ENCODE assay signal across 8 cellular contexts in the genomic region with DNA sequence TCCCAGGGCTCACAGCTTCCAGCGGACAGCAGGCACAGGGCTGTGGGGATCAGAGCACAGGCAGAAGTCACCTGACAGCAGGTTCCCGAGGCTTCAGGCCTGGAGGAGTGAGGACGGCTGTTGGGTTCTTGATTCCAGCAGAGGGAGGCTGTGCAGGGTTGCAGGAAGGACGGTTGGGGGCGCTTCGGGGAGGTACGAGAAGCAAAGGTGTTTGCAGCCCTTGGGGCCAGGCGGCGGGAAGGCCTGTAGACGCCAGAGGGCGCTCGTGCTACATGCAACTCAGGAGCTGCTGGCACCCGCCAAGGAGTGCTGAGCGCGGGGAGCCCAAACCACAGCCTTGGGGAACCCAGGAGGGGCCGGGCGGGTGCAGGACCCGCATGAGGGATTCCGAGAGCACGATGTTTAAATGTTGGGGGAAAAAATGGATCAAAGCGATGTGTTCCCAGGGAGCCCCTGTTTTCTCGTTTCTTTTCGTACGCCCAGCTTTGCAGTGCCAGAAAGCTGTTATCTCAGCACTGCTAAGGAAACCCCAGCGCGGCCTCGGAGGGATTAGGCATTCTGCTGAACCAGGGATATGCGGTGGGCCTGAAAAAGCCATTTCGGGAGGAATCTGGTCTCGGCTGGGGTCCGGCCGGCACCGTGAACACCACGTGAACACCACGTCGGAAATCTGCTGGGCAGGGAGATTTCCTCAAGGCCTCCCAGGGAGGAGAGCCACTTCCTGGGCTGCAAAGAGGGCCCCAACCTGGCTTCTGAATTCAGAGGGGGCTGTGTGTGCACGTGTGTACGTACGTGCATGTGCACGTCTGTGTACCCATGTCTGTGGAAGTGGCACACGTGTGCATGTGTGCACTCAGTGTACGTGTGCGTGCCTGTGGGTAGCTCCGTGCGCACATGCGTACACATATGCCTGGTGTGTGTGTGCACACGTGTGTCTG.
A peak's percentile ranks its signal among the peaks of the same experiment; 100 is the strongest.
DNase-seq lines count a peak whose midpoint lies in the region; ATAC-seq and TF ChIP-seq lines count a peak whose summit lies in the region.

No MANE protein-coding gene starts in this region.

- no TSS peak for BruUV-seq in PC-9 (replicated peaks; lab: Mats Ljungman, UMichigan)

- ATAC-seq in CD4-positive, CD25-positive, alpha-beta regulatory T cell (ENCODE audit: low read depth in 2 of 2) = peak; percentile 86 to 87
- peak; percentile 57 for ATAC-seq in GM21381 (IDR thresholded peaks at IDR 0.05; ENCODE audit: unreplicated experiment)

- no peaks in the 10 kb centered on the region for H4K20me1 ChIP-seq in PC-9 (ENCODE audit: insufficient read depth)

- peak overlapping the region in 3 of 4 donors; percentile 5 to 76 (median 44) for H3K4me3 Mint-ChIP-seq in CD4-positive, CD25-positive, alpha-beta regulatory T cell

- H3K27ac ChIP-seq in CD4-positive, CD25-positive, alpha-beta regulatory T cell (ENCODE audit: insufficient read depth, low read length, poor library complexity, severe bottlenecking) = no peak overlapping the region
- H3K27ac ChIP-seq in PC-9 (peak overlapping the region; percentile 67; the same call in 1 of the 2 replicates), esophagus muscularis mucosa (replicated peaks in 1 of 4) (peak overlapping the region in 1 of 4 donors; percentile 33), muscle layer of duodenum (ENCODE audit: low read length) (no peak overlapping the region)

- H3K36me3 ChIP-seq in CD4-positive, CD25-positive, alpha-beta regulatory T cell (ENCODE audit: control insufficient read depth, insufficient read depth, low read length) = no peaks in the 10 kb centered on the region
- H3K36me3 ChIP-seq in PC-9 (ENCODE audit: low read depth) (no peaks in the 10 kb centered on the region), esophagus muscularis mucosa (peaks cover 0 to 9% (median 0%) of the 10 kb centered on the region in 4 donors), muscle layer of duodenum (ENCODE audit: control insufficient read depth in 1 of 2, insufficient read depth in 2 of 2, low read length in 2 of 2) (no peaks in the 10 kb centered on the region)

- POLR2A ChIA-PET in PC-9 (lab: Charles Lee; ENCODE audit: unreplicated experiment) = interaction anchor here (0.6 to 0.9 kb wide), 3 partner anchors 120 to 355 kb away, joined by 3 to 5 read pairs (median 3); no protein-coding TSS in a partner anchor

- no peaks in the 10 kb centered on the region for H3K9me2 ChIP-seq in PC-9 (ENCODE audit: insufficient read depth)

- H3K9me3 ChIP-seq in CD4-positive, CD25-positive, alpha-beta regulatory T cell (ENCODE audit: control insufficient read depth in 2 of 2, low read length in 2 of 2) = no peaks in the 10 kb centered on the region
- H3K9me3 ChIP-seq in PC-9 (ENCODE audit: insufficient read depth, low read depth) (no peaks in the 10 kb centered on the region), esophagus muscularis mucosa (no peaks in the 10 kb centered on the region), muscle layer of duodenum (ENCODE audit: control insufficient read depth in 1 of 2, low read length in 2 of 2) (no peaks in the 10 kb centered on the region)

- 63% methylated on average over 16 of the region's 47 CpGs for WGBS in esophagus muscularis mucosa

- H3K36me3 Mint-ChIP-seq in CD4-positive, CD25-positive, alpha-beta regulatory T cell = no peaks in the 10 kb centered on the region

- peak; percentile 77 to 91 (median 86) for DNase-seq in CD4-positive, CD25-positive, alpha-beta regulatory T cell
- DNase-seq in KBM-7 = peak; percentile 96
- DNase-seq in PC-9 = peak; percentile 65 to 85
- DNase-seq in activated T-cell treated with anti-CD3 and anti-CD28 coated beads, Interleukin-2, amount 50 U/mL, for 1 hour = peak; percentile 94
- peak; percentile 97 for DNase-seq in esophagus muscularis mucosa (ENCODE audit: extremely low spot score)
- DNase-seq in stimulated activated CD8-positive, alpha-beta memory T cell treated with anti-CD3 and anti-CD28 coated beads, Interleukin-4, amount 100 ng/mL, for 4 hours (ENCODE audit: low read depth in 2 of 2, low spot score in 1 of 2) = peak; percentile 77 to 87

- H3K27me3 Mint-ChIP-seq in CD4-positive, CD25-positive, alpha-beta regulatory T cell = no peaks in the 10 kb centered on the region

- H3K4me3 ChIP-seq in CD4-positive, CD25-positive, alpha-beta regulatory T cell (ENCODE audit: low read depth, low read length) = no peak overlapping the region
- H3K4me3 ChIP-seq in PC-9 = peak overlapping the region; percentile 60; the same call in 1 of the 2 replicates
- peak overlapping the region; percentile 26 to 44 (median 34) for H3K4me3 ChIP-seq in esophagus muscularis mucosa
- peak overlapping the region; percentile 41 to 45 for H3K4me3 ChIP-seq in muscle layer of duodenum (ENCODE audit: low read depth in 1 of 2, low read length in 2 of 2)

- in situ Hi-C loops in KBM-7 (cut with MboI; ENCODE audit: low pct_unique_long_range_greater_than_20kb, low sequenced_read_pairs) = loop anchor here (10.0 to 25.0 kb wide), 2 partner anchors 346 to 362 kb away; no protein-coding TSS in a partner anchor

- no peaks in the 10 kb centered on the region for H3K27me3 ChIP-seq in CD4-positive, CD25-positive, alpha-beta regulatory T cell (ENCODE audit: control insufficient read depth, insufficient read depth, low read length)
- peaks cover 14% of the 10 kb centered on the region for H3K27me3 ChIP-seq in PC-9 (ENCODE audit: insufficient read depth, low read depth)
- H3K27me3 ChIP-seq in esophagus muscularis mucosa = peaks cover 0 to 8% (median 0%) of the 10 kb centered on the region in 4 donors
- no peaks in the 10 kb centered on the region for H3K27me3 ChIP-seq in muscle layer of duodenum (ENCODE audit: low read depth, low read length)

- H3K79me2 ChIP-seq in PC-9 (ENCODE audit: low read depth) = no peaks in the 10 kb centered on the region

- CTCF ChIA-PET in PC-9 (lab: Charles Lee) = interaction anchor here (0.6 to 1.6 kb wide), 9 partner anchors 132 to 488 kb away, joined by 3 to 9 read pairs (median 3); partner anchors contain the start of genes CDKN1C and TSSC4

- TF ChIP-seq EP300 in esophagus muscularis mucosa (IDR thresholded peaks at IDR 0.05) = no peak

- H3K4me1 Mint-ChIP-seq in CD4-positive, CD25-positive, alpha-beta regulatory T cell = peaks cover 0 to 24% (median 8%) of the 10 kb centered on the region in 4 donors

- intact Hi-C loops in PC-9 (cut with micrococcal nuclease; ENCODE audit: unreplicated experiment) (loop anchor here (1.0 to 10.0 kb wide), 5 partner anchors 162 to 684 kb away; partner anchors contain the start of genes KCNQ1OT1 and MRGPRG), esophagus muscularis mucosa (cut with DNase I) (loop anchor here (1.0 to 10.0 kb wide), 5 partner anchors 164 to 355 kb away; partner anchors contain the start of genes C11orf21, KCNQ1OT1 and TSPAN32)

- H3K9me3 Mint-ChIP-seq in CD4-positive, CD25-positive, alpha-beta regulatory T cell = no peaks in the 10 kb centered on the region

- H2AFZ ChIP-seq in PC-9 = peak overlapping the region; percentile 58; the same call in 1 of the 2 replicates

- no peak for TF ChIP-seq POLR2A in esophagus muscularis mucosa (IDR thresholded peaks at IDR 0.05; ENCODE audit: low read depth)

- no peak overlapping the region for H3K27ac Mint-ChIP-seq in CD4-positive, CD25-positive, alpha-beta regulatory T cell

- peak; percentile 92 for TF ChIP-seq CTCF in PC-9 (conservative IDR thresholded peaks at IDR 0.05)
- TF ChIP-seq CTCF in esophagus muscularis mucosa (IDR thresholded peaks at IDR 0.05) = peak in 2 of 3 experiments; percentile 99

- peaks cover 12% of the 10 kb centered on the region for H3K4me1 ChIP-seq in CD4-positive, CD25-positive, alpha-beta regulatory T cell (ENCODE audit: control insufficient read depth, insufficient read depth, low read length, poor library complexity, severe bottlenecking)
- H3K4me1 ChIP-seq in PC-9 (replicated peaks; ENCODE audit: insufficient read depth) (peaks cover 13% of the 10 kb centered on the region), esophagus muscularis mucosa (peaks cover 12 to 31% (median 18%) of the 10 kb centered on the region in 4 donors), muscle layer of duodenum (ENCODE audit: control insufficient read depth in 1 of 2, insufficient read depth in 2 of 2, low read length in 2 of 2) (peaks cover 7 to 21% of the 10 kb centered on the region in 2 donors)

- H3K4me2 ChIP-seq in PC-9 = peak overlapping the region; percentile 96

- 0 out of 2 replicates have a peak, but pooled peaks cover 8% of the 10 kb centered on the region for H3F3A ChIP-seq in PC-9 (ENCODE audit: insufficient read depth, low read depth)
